In the genomic region with DNA sequence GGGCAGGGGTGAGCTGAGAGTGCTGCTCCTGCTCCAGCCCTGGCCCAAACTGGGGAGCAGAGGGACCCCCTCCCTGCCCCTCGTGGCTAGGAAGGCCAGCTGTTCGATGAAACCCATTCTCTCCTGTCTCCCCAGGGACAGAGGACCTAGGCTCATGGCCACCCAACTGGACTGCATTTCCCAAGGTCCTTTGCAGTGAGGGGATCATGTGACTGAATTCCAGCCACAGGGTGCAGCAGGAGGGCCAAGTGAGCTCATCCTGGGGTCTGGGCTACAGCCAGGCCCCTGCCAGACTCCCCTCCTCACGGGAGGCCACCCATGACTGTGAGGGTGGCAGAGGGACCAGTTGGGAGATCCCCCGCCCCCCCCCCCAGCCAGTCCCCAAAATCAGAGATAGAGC, we compare ENCODE assay signal across 22 cellular contexts.
"Had no signal": no experiment of that assay in that cellular context is flagged by ENCODE, and none has a peak within 500 bp of the region (broad histone marks: within the 10 kb centered on the region; RNA-seq: fewer than 3 reads in every experiment).

No MANE protein-coding gene starts in this region.

- ATAC-seq: activated CD8-positive, alpha-beta memory T cell treated with anti-CD3 and anti-CD28 coated beads, Interleukin-2, amount 10 ng/mL, durations not matched to agents 7 days and 5 days; body of pancreas; PC-3; T-helper 17 cell had no signal

- H3K9me3 ChIP-seq: SJSA1 had no signal

- H3K36me3 ChIP-seq: ascending aorta, SJSA1 had no signal

- H3K4me3 ChIP-seq: ascending aorta, body of pancreas, SJSA1 had no signal

- DNase-seq: activated B cell treated with CpG ODN at 0.5 μM for 24 hours; activated CD4-positive, alpha-beta T cell treated with anti-CD3 and anti-CD28 coated beads for 1 hour; activated CD4-positive, alpha-beta T cell treated with anti-CD3 and anti-CD28 coated beads, Interleukin-2, amount 50 U/mL, for 48 hours; activated CD8-positive, alpha-beta memory T cell treated with anti-CD3 and anti-CD28 coated beads, Interleukin-2, amount 10 ng/mL, durations not matched to agents 7 days and 5 days; activated effector memory CD4-positive, alpha-beta T cell treated with Interleukin-2 at 50 U/mL for 16 hours; activated naive CD4-positive, alpha-beta T cell; activated T-cell treated with anti-CD3 and anti-CD28 coated beads, Interleukin-2, amount 50 U/mL, for 24 hours; body of pancreas; central memory CD4-positive, alpha-beta T cell; Kasumi-1; NCI-H1092; NCI-H1417; NCI-H2029; NCI-H2107; NCI-H510A treated with DMSO at 0.1 percent for 48 hours; NCI-H69; PC-3; SHP77; T-helper 17 cell; T-helper 9 cell had no signal

- H3K27ac ChIP-seq: ascending aorta, body of pancreas, SJSA1 had no signal

- H3K27me3 ChIP-seq: ascending aorta, body of pancreas, SJSA1 had no signal

- H3K4me1 ChIP-seq: ascending aorta, body of pancreas, SJSA1 had no signal
